11 cellular contexts compared by ENCODE assay signal in genomic region chr16:56742030-56742984, GRCh38. TPM values are rescaled to one million over a fixed set of nuclear protein-coding genes. Genes with fewer than 3 reads are reported as not detected.
A peak's percentile ranks its signal among the peaks of the same experiment; 100 is the strongest.
DNase-seq lines count a peak whose midpoint lies in the region; ATAC-seq, FAIRE-seq and TF ChIP-seq lines count a peak whose summit lies in the region.
"Had no signal": no experiment of that assay in that cellular context is flagged by ENCODE, and none has a peak within 500 bp of the region (broad histone marks: within the 10 kb centered on the region; RNA-seq: fewer than 3 reads in every experiment).

No MANE protein-coding gene starts in this region.

- no peak overlapping the region for H3K4me3 ChIP-seq in cardiac muscle cell
- H3K4me3 ChIP-seq in right atrium auricular region: no peak overlapping the region

- H3K4me1 ChIP-seq in cardiac muscle cell (ENCODE audit: low read depth) (peaks cover 58% of the 10 kb centered on the region), right atrium auricular region (peaks cover 0 to 40% of the 10 kb centered on the region in 2 donors)

- H3K27ac ChIP-seq in cardiac muscle cell (peak overlapping the region; percentile 96), right atrium auricular region (peak overlapping the region in 1 of 2 donors; percentile 7)
- H3K27ac ChIP-seq: C4-2B had no signal

- intact Hi-C loops in left ventricle myocardium superior (cut with micrococcal nuclease): no loop called here
- intact Hi-C loops in natural killer cell (cut with micrococcal nuclease): no loop called here

- H3K27ac Mint-ChIP-seq in natural killer cell: peak overlapping the region in 1 of 2 donors; percentile 1

- H3K4me1 Mint-ChIP-seq in natural killer cell: peaks cover 25 to 31% of the 10 kb centered on the region in 2 donors

- TF ChIP-seq CTCF in cardiac muscle cell (IDR thresholded peaks at IDR 0.05; ENCODE audit: low read depth, low read length) (no peak), natural killer cell (IDR thresholded peaks at IDR 0.05) (no peak), right atrium auricular region (IDR thresholded peaks at IDR 0.05) (no peak)

- H3K27me3 Mint-ChIP-seq in natural killer cell (ENCODE audit: low read depth in 2 of 2): no peaks in the 10 kb centered on the region

- peak in 1 of 2 donors; percentile 71 for DNase-seq in cardiac muscle cell (ENCODE audit: low read depth in 1 of 2, low spot score in 1 of 2)
- DNase-seq in left ventricle myocardium superior: no peak
- DNase-seq in amniotic epithelial cell (ENCODE audit: low read depth): peak; percentile 84
- DNase-seq in hepatic stellate cell (ENCODE audit: low spot score): peak; percentile 71
- peak; percentile 19 for DNase-seq in urothelium cell line (ENCODE audit: low spot score)
- DNase-seq in natural killer cell: no peak
- DNase-seq in stimulated activated CD4-positive, alpha-beta T cell treated with anti-CD3 and anti-CD28 coated beads, Interleukin-4, amount 100 ng/mL, for 24 hours: no peak
- DNase-seq in right atrium auricular region (ENCODE audit: low spot score): no peak
- DNase-seq: anterior cingulate cortex; stimulated activated CD4-positive, alpha-beta T cell treated with anti-CD3 and anti-CD28 coated beads, Interleukin-4, amount 100 ng/mL, for 1 hour had no signal

- H3K36me3 ChIP-seq in cardiac muscle cell (no peaks in the 10 kb centered on the region), right atrium auricular region (no peaks in the 10 kb centered on the region)

- no peak overlapping the region for H3K4me3 Mint-ChIP-seq in natural killer cell

- H3K9me3 Mint-ChIP-seq in natural killer cell: no peaks in the 10 kb centered on the region

- no peaks in the 10 kb centered on the region for H3K36me3 Mint-ChIP-seq in natural killer cell

- H3K27me3 ChIP-seq in cardiac muscle cell (no peaks in the 10 kb centered on the region), right atrium auricular region (no peaks in the 10 kb centered on the region)

- ATAC-seq in left ventricle myocardium superior: no peak
- ATAC-seq in natural killer cell: no peak

- FAIRE-seq in urothelium cell line (lab: Jason Lieb, UNC): no peak

- H3K9me3 ChIP-seq in cardiac muscle cell (ENCODE audit: low read depth) (no peaks in the 10 kb centered on the region), right atrium auricular region (no peaks in the 10 kb centered on the region)

RNA-seq across cellular contexts. Expression of gene NUP93, which starts 12.4 kb away (rescaled TPM):
- 110 and 115 TPM in 2 replicates for total RNA-seq in cardiac muscle cell
- polyA plus RNA-seq in cardiac muscle cell: 127 and 157 TPM in 2 replicates
- total RNA-seq in left ventricle myocardium superior: 26.2 TPM
- total RNA-seq in natural killer cell: 10 to 100 TPM; 83.7 to 88.8 (median 87.9) TPM
- 10 to 100 TPM; 18.1 to 19.8 TPM for total RNA-seq in right atrium auricular region

Comparison
In these comparisons a context has a peak if more than half of its experiments do, and no peak if none do; other contexts are left out.
1. DNase-seq: peak in amniotic epithelial cell (single experiment), hepatic stellate cell (single experiment) and urothelium cell line (single experiment); none in left ventricle myocardium superior (single experiment), natural killer cell (single experiment), stimulated activated CD4-positive, alpha-beta T cell treated with anti-CD3 and anti-CD28 coated beads, Interleukin-4, amount 100 ng/mL, for 24 hours (single experiment) and right atrium auricular region (single experiment).